ENCODE assay signal across 8 cellular contexts in genomic region chr10:91389636-91390512, GRCh38. TPM values are rescaled to one million over a fixed set of nuclear protein-coding genes. Genes with fewer than 3 reads are reported as not detected.
A peak's percentile ranks its signal among the peaks of the same experiment; 100 is the strongest.
DNase-seq lines count a peak whose midpoint lies in the region; ATAC-seq and TF ChIP-seq lines count a peak whose summit lies in the region.

No MANE protein-coding gene starts in this region.

- 24% methylated on average over 8 of the region's 8 CpGs for WGBS in hepatocyte (ENCODE audit: low lambda C conversion rate, missing lambda C conversion rate)

- peak overlapping the region; percentile 64 for H3K4me2 ChIP-seq in hepatocyte

- H3K9me3 Mint-ChIP-seq in stimulated activated naive B cell treated with anti-CD40 and anti-IgM and Interleukin-4, amounts not matched to agents 10 μg/mL and 1 μg/mL and 100 μg/mL, for 72 hours: no peaks in the 10 kb centered on the region

- no peaks in the 10 kb centered on the region for H3K79me2 ChIP-seq in hepatocyte

- H3K4me1 ChIP-seq in ascending aorta (no peaks in the 10 kb centered on the region), hepatocyte (ENCODE audit: insufficient read depth) (no peaks in the 10 kb centered on the region)

- H3K36me3 ChIP-seq in ascending aorta (no peaks in the 10 kb centered on the region), hepatocyte (replicated peaks; ENCODE audit: insufficient read depth, low read depth) (no peaks in the 10 kb centered on the region)

- H3K27me3 ChIP-seq in ascending aorta (no peaks in the 10 kb centered on the region), hepatocyte (peaks cover 21% of the 10 kb centered on the region)

- ATAC-seq in GM19025 (IDR thresholded peaks at IDR 0.05; ENCODE audit: low read depth, unreplicated experiment) (peak; percentile 91), HG03103 (IDR thresholded peaks at IDR 0.05; ENCODE audit: low read depth, unreplicated experiment) (peak; percentile 73)
- ATAC-seq in stimulated activated naive B cell treated with anti-CD40 and anti-IgM and Interleukin-4, amounts not matched to agents 10 μg/mL and 1 μg/mL and 100 μg/mL, for 72 hours (replicated peaks): peak; percentile 87

- peak overlapping the region; percentile 39 for H2AFZ ChIP-seq in hepatocyte

- H3K9me2 ChIP-seq in hepatocyte (replicated peaks; ENCODE audit: insufficient read depth): no peaks in the 10 kb centered on the region

- peaks cover 26 to 37% of the 10 kb centered on the region in 2 donors for H3K27me3 Mint-ChIP-seq in stimulated activated naive B cell treated with anti-CD40 and anti-IgM and Interleukin-4, amounts not matched to agents 10 μg/mL and 1 μg/mL and 100 μg/mL, for 72 hours

- H3K27ac ChIP-seq in ascending aorta (no peak overlapping the region), hepatocyte (no peak overlapping the region)

- H3K4me3 Mint-ChIP-seq in stimulated activated naive B cell treated with anti-CD40 and anti-IgM and Interleukin-4, amounts not matched to agents 10 μg/mL and 1 μg/mL and 100 μg/mL, for 72 hours: no peak overlapping the region

- no peak overlapping the region for H3K27ac Mint-ChIP-seq in stimulated activated naive B cell treated with anti-CD40 and anti-IgM and Interleukin-4, amounts not matched to agents 10 μg/mL and 1 μg/mL and 100 μg/mL, for 72 hours

- no peaks in the 10 kb centered on the region for H4K20me1 ChIP-seq in hepatocyte (ENCODE audit: insufficient read depth, poor library complexity, severe bottlenecking)

- intact Hi-C loops in ascending aorta (cut with DNase I): loop anchor here (1.0 to 10.0 kb wide), 3 partner anchors 19 to 522 kb away; no protein-coding TSS in a partner anchor

- H3K4me3 ChIP-seq in ascending aorta (peak overlapping the region in 1 of 2 donors; percentile 54), hepatocyte (no peak overlapping the region)

- TF ChIP-seq CTCF in ascending aorta (IDR thresholded peaks at IDR 0.05) (peak in 2 of 3 experiments; percentile 65 to 67), hepatocyte (IDR thresholded peaks at IDR 0.05; ENCODE audit: poor library complexity) (peak; percentile 78)

- no peaks in the 10 kb centered on the region for H3K36me3 Mint-ChIP-seq in stimulated activated naive B cell treated with anti-CD40 and anti-IgM and Interleukin-4, amounts not matched to agents 10 μg/mL and 1 μg/mL and 100 μg/mL, for 72 hours

- H3K4me1 Mint-ChIP-seq in stimulated activated naive B cell treated with anti-CD40 and anti-IgM and Interleukin-4, amounts not matched to agents 10 μg/mL and 1 μg/mL and 100 μg/mL, for 72 hours: no peaks in the 10 kb centered on the region

- H3K9me3 ChIP-seq in ascending aorta: no peaks in the 10 kb centered on the region
- no peaks in the 10 kb centered on the region for H3K9me3 ChIP-seq in hepatocyte (ENCODE audit: low read depth)

- DNase-seq in D341Med (ENCODE audit: low spot score): peak; percentile 24
- peak; percentile 65 for DNase-seq in NCI-H2227 (lab: John Stamatoyannopoulos, UW; ENCODE audit: unreplicated experiment)
- no peak for DNase-seq in ascending aorta (ENCODE audit: low spot score in 2 of 2)
- DNase-seq in hepatocyte (ENCODE audit: low spot score): peak; percentile 86
- DNase-seq in stimulated activated naive B cell treated with anti-CD40 and anti-IgM and Interleukin-4, amounts not matched to agents 10 μg/mL and 1 μg/mL and 100 μg/mL, for 72 hours: no peak
- no peak for DNase-seq in T1000 (lab: John Stamatoyannopoulos, UW)

RNA-seq across cellular contexts. Expression of gene HECTD2, which starts 20.3 kb away (rescaled TPM):
- 25.4 TPM for total RNA-seq in ascending aorta
- 19.7 and 25.0 TPM in 2 replicates for total RNA-seq in hepatocyte
- 9.0 TPM in 2 replicates for polyA plus RNA-seq in hepatocyte

Comparison
In these comparisons a context has a peak if more than half of its experiments do, and no peak if none do; other contexts are left out.
1. DNase-seq: peak in D341Med (single experiment), NCI-H2227 (single experiment) and hepatocyte (single experiment); none in ascending aorta (0 of 2), stimulated activated naive B cell treated with anti-CD40 and anti-IgM and Interleukin-4, amounts not matched to agents 10 μg/mL and 1 μg/mL and 100 μg/mL, for 72 hours (single experiment) and T1000 (single experiment).
2. Peak in every context shown above with its lines, with median percentiles within 50 percentile points of each other: ATAC-seq.